In genomic region chrX:124145749-124146148, GRCh38 we compare ENCODE assay signal across 2 cellular contexts.
TF ChIP-seq lines count a peak whose summit lies in the region.

No MANE protein-coding gene starts in this region.

TF ChIP-seq in SK-N-SH, 30 proteins besides CTCF, POLR2A, EP300 and RAD21 (continued from another document):
- TF ChIP-seq ZBTB33 (IDR thresholded peaks at IDR 0.05; ENCODE audit: borderline replicate concordance, low read depth) (no peak), POLR2AphosphoS5 (IDR thresholded peaks at IDR 0.05; ENCODE audit: low read depth, low read length) (no peak), GABPA (IDR thresholded peaks at IDR 0.05; ENCODE audit: low read depth) (no peak), IRF3 (IDR thresholded peaks at IDR 0.05; ENCODE audit: low read depth, low read length) (no peak), YY1 (IDR thresholded peaks at IDR 0.05; ENCODE audit: low read depth) (no peak), SIN3A (IDR thresholded peaks at IDR 0.05; ENCODE audit: borderline replicate concordance, low read depth, low read length) (no peak), FOXM1 (IDR thresholded peaks at IDR 0.05; ENCODE audit: low read depth) (no peak), USF2 (IDR thresholded peaks at IDR 0.05; ENCODE audit: borderline replicate concordance, low read depth, low read length) (no peak)

TF ChIP-seq in SK-N-SH treated with all-trans-retinoic acid at 6 μM for 48 hours, 23 proteins besides CTCF, POLR2A, EP300 and RAD21 (continued from another document):
- TF ChIP-seq TSHZ2 (CRISPR knock-in tag; IDR thresholded peaks at IDR 0.05), result no peak
- TF ChIP-seq GLIS3 (CRISPR knock-in tag; IDR thresholded peaks at IDR 0.05), result no peak
- TF ChIP-seq CSDC2 (CRISPR knock-in tag; IDR thresholded peaks at IDR 0.05), result no peak
- TF ChIP-seq ARNTL (CRISPR knock-in tag; IDR thresholded peaks at IDR 0.05; ENCODE audit: borderline replicate concordance, low read depth), result no peak
